ENCODE assay signal across 11 cellular contexts in genomic region chr1:59846895-59847282, GRCh38. TPM values are rescaled to one million over a fixed set of nuclear protein-coding genes. Genes with fewer than 3 reads are reported as not detected.
"Had no signal": no experiment of that assay in that cellular context is flagged by ENCODE, and none has a peak within 500 bp of the region (broad histone marks: within the 10 kb centered on the region; RNA-seq: fewer than 3 reads in every experiment).

No MANE protein-coding gene starts in this region.

- H3K9me3 Mint-ChIP-seq: GM23338, H9, HFFc6 had no signal

- H3K9me3 ChIP-seq: HAP-1 had no signal

- H3K27ac Mint-ChIP-seq: GM23338, H9, HFFc6 had no signal

- FAIRE-seq: H1, H54 had no signal

- H3K36me3 ChIP-seq: HAP-1 had no signal

- H3K4me3 ChIP-seq: GM23248, GM23338, HAP-1 had no signal

- ATAC-seq: GM23338, HCT116 had no signal

- H3K27ac ChIP-seq: GM23248 had no signal

- H3K4me3 Mint-ChIP-seq: GM23338, H9, HFFc6 had no signal

- H3K9ac ChIP-seq: GM23248 had no signal

- DNase-seq: GM23248, GOT3, H7, H9, HCEC 1CT, HFFc6 had no signal

RNA-seq across cellular contexts. Expression of gene HOOK1, which starts 32.1 kb away (rescaled TPM):
- total RNA-seq: GM23248, HFFc6 had no signal
- polyA plus RNA-seq: GM23248 had no signal
